Comparison of ENCODE assay signal across 18 cellular contexts in genomic region chr3:43926073-43926472, GRCh38.
DNase-seq lines count a peak whose midpoint lies in the region; ATAC-seq, FAIRE-seq and TF ChIP-seq lines count a peak whose summit lies in the region.
"Had no signal": no experiment of that assay in that cellular context is flagged by ENCODE, and none has a peak within 500 bp of the region (broad histone marks: within the 10 kb centered on the region; RNA-seq: fewer than 3 reads in every experiment).

No MANE protein-coding gene starts in this region.

- intact Hi-C loops in K562 (cut with micrococcal nuclease), result loop anchor here (5.0 kb wide), 1 partner anchor 154 kb away; no protein-coding TSS in a partner anchor

- no peak for TF ChIP-seq RAD21 in K562 (CRISPR knock-in tag; conservative IDR thresholded peaks at IDR 0.05 in 1 of 2, IDR thresholded peaks at IDR 0.05 in 1 of 2)

- BruUV-seq in K562 (replicated peaks; lab: Mats Ljungman, UMichigan), result no TSS peak

- CTCF ChIA-PET in K562 (lab: Yijun Ruan, JAX; ENCODE audit: low intra/inter-chr PET ratio), result interaction anchor here (0.6 kb wide), 1 partner anchor 319 kb away, joined by 3 read pairs; no protein-coding TSS in a partner anchor

- no peaks in the 10 kb centered on the region for H3K9me1 ChIP-seq in K562 (ENCODE audit: control insufficient read depth, insufficient read depth, low read length)

- POLR2A ChIA-PET in K562 (lab: Yijun Ruan, JAX), result interaction anchor here (0.6 kb wide), 1 partner anchor 140 kb away, joined by 3 read pairs; no protein-coding TSS in a partner anchor

- no peaks in the 10 kb centered on the region for H3K36me3 ChIP-seq in Karpas-422 (ENCODE audit: insufficient read depth, low read length)
- H3K36me3 ChIP-seq in K562 (ENCODE audit: control insufficient read depth, insufficient read depth, low read length), result no peaks in the 10 kb centered on the region
- no peaks in the 10 kb centered on the region for H3K36me3 ChIP-seq in iPS DF 6.9 (ENCODE audit: control insufficient read depth, insufficient read depth, low read length)
- H3K36me3 ChIP-seq: BLaER1 had no signal

- no peak overlapping the region for H3K9ac ChIP-seq in Karpas-422 (ENCODE audit: low read length)
- H3K9ac ChIP-seq in K562 (ENCODE audit: insufficient read depth in 1 of 2, low read depth in 2 of 2, low read length in 2 of 2), result no peak overlapping the region
- H3K9ac ChIP-seq: BLaER1 had no signal

- TF ChIP-seq POLR2A in K562 (conservative IDR thresholded peaks at IDR 0.05), result no peak

- WGBS in K562 (ENCODE audit: insufficient coverage, low coverage, missing lambda C conversion rate), result 2% methylated on average over 6 of the region's 6 CpGs
- no CpG with 5 or more reads among the region's 6 CpGs for WGBS in iPS DF 6.9 (ENCODE audit: insufficient coverage, insufficient read length)

- peak; percentile 4 for DNase-seq in EH (ENCODE audit: low read depth)
- DNase-seq in Karpas-422, result peak; percentile 58
- DNase-seq in K562 (ENCODE audit: extremely low read depth in 1 of 4, low spot score in 3 of 4), result peak in 2 of 4 experiments; percentile 9 to 25
- peak; percentile 25 for DNase-seq in iPS DF 6.9 (ENCODE audit: low read depth, low spot score)
- DNase-seq in omental fat pad (ENCODE audit: low spot score), result no peak
- DNase-seq in substantia nigra (lab: John Stamatoyannopoulos, UW), result no peak
- DNase-seq in NCI-H524 treated with DMSO at 0.1 percent for 48 hours (lab: John Stamatoyannopoulos, UW), result no peak
- DNase-seq: 8988T; AML-193; Caco-2; CD8-positive, alpha-beta memory T cell; DND-41 had no signal

- H3K79me2 ChIP-seq in Karpas-422 (ENCODE audit: low read length), result no peaks in the 10 kb centered on the region
- no peaks in the 10 kb centered on the region for H3K79me2 ChIP-seq in K562 (ENCODE audit: control insufficient read depth, insufficient read depth, low read length)

- H3K9me2 ChIP-seq in Karpas-422 (replicated peaks; ENCODE audit: insufficient read depth, low read length), result no peaks in the 10 kb centered on the region

- H3K4me1 ChIP-seq in Karpas-422 (ENCODE audit: low read length) (peaks cover 38% of the 10 kb centered on the region), K562 (replicated peaks in 1 of 2; ENCODE audit: control insufficient read depth in 2 of 2, insufficient read depth in 2 of 2, low read length in 2 of 2) (no peaks in the 10 kb centered on the region), iPS DF 6.9 (ENCODE audit: control insufficient read depth, insufficient read depth, low read length) (peaks cover 3% of the 10 kb centered on the region)
- H3K4me1 ChIP-seq: BLaER1, Caco-2 had no signal

- no peak overlapping the region for H3K4me2 ChIP-seq in Karpas-422 (ENCODE audit: low read depth, low read length, poor library complexity, severe bottlenecking)
- no peak overlapping the region for H3K4me2 ChIP-seq in K562 (ENCODE audit: insufficient read depth, low read length)
- H3K4me2 ChIP-seq: BLaER1 had no signal

- H3K27ac ChIP-seq in Karpas-422 (ENCODE audit: low read length) (no peak overlapping the region), K562 (ENCODE audit: extremely low read depth, low read depth, low read length) (no peak overlapping the region), iPS DF 6.9 (ENCODE audit: low read length) (no peak overlapping the region), substantia nigra (ENCODE audit: low read depth, low read length, poor library complexity, severe bottlenecking) (no peak overlapping the region)
- H3K27ac ChIP-seq: BLaER1 had no signal

- TF ChIP-seq CTCF in K562 (IDR thresholded peaks at IDR 0.05 in 2 of 3, conservative IDR thresholded peaks at IDR 0.05 in 1 of 3; ENCODE audit: insufficient read depth in 2 of 3, low read depth in 1 of 3, low read length in 3 of 3), result peak; percentile 18 to 40 (median 30); a peak in 4 of 6 replicates
- TF ChIP-seq CTCF in omental fat pad (IDR thresholded peaks at IDR 0.05), result no peak

- H3K9me3 ChIP-seq in Karpas-422 (ENCODE audit: low read length) (no peaks in the 10 kb centered on the region), K562 (replicated peaks; ENCODE audit: control insufficient read depth, insufficient read depth, low read depth, low read length) (no peaks in the 10 kb centered on the region), iPS DF 6.9 (ENCODE audit: control insufficient read depth, insufficient read depth, low read length) (no peaks in the 10 kb centered on the region)
- H3K9me3 ChIP-seq: BLaER1, Caco-2 had no signal

- H2AFZ ChIP-seq in Karpas-422 (ENCODE audit: low read length), result 0 out of 2 replicates have a peak overlapping the region, but pooled peaks have one; percentile 10
- H2AFZ ChIP-seq in K562 (ENCODE audit: low read depth, low read length), result no peak overlapping the region

- H4K20me1 ChIP-seq in Karpas-422 (ENCODE audit: insufficient read depth, low read depth, low read length), result no peaks in the 10 kb centered on the region
- no peaks in the 10 kb centered on the region for H4K20me1 ChIP-seq in K562 (replicated peaks; ENCODE audit: control insufficient read depth, insufficient read depth, low read length)
- H4K20me1 ChIP-seq: BLaER1 had no signal

- FAIRE-seq in K562 (lab: Jason Lieb, UNC), result no peak
- FAIRE-seq: GM12891, GM19239, H54, HTR-8/SVneo had no signal

- no peak for TF ChIP-seq EP300 in K562 (IDR thresholded peaks at IDR 0.05; ENCODE audit: low read length)

- in situ Hi-C loops in K562 (cut with MboI), result no loop called here

- ATAC-seq in K562 (peak; percentile 69), omental fat pad (ENCODE audit: low FRiP score) (no peak), HG02981 (IDR thresholded peaks at IDR 0.05; ENCODE audit: unreplicated experiment) (no peak)

- H3K27me3 ChIP-seq in Karpas-422 (ENCODE audit: low read length) (no peaks in the 10 kb centered on the region), K562 (ENCODE audit: control insufficient read depth in 2 of 2, insufficient read depth in 2 of 2, low read length in 2 of 2) (peaks cover 4 to 30% of the 10 kb centered on the region in 2 experiments; a peak in 3 of 5 replicates), iPS DF 6.9 (ENCODE audit: control insufficient read depth, insufficient read depth, low read length) (no peaks in the 10 kb centered on the region)
- H3K27me3 ChIP-seq: BLaER1 had no signal

- H3K4me3 ChIP-seq in Karpas-422 (ENCODE audit: low read length), result no peak overlapping the region
- H3K4me3 ChIP-seq in K562, result no peak overlapping the region
- H3K4me3 ChIP-seq in iPS DF 6.9 (ENCODE audit: low read length), result no peak overlapping the region
- H3K4me3 ChIP-seq: BLaER1 had no signal

TF ChIP-seq in K562, 482 proteins besides CTCF, POLR2A, EP300 and RAD21:
- TF ChIP-seq NR2F6 (CRISPR knock-in tag; IDR thresholded peaks at IDR 0.05), result no peak
- TF ChIP-seq TEAD4 (IDR thresholded peaks at IDR 0.05; ENCODE audit: low read length), result no peak
- TF ChIP-seq TEAD4 (CRISPR knock-in tag; IDR thresholded peaks at IDR 0.05; ENCODE audit: borderline replicate concordance), result no peak
- TF ChIP-seq ETV1 (tag; conservative IDR thresholded peaks at IDR 0.05; ENCODE audit: low read depth), result no peak
- no peak for TF ChIP-seq NCOR1 (IDR thresholded peaks at IDR 0.05)
- no peak for TF ChIP-seq U2AF1 (optimal IDR thresholded peaks at IDR 0.05; ENCODE audit: low read depth, low read length)
- TF ChIP-seq JUND (IDR thresholded peaks at IDR 0.05; ENCODE audit: borderline replicate concordance, low read depth, low read length), result no peak
- TF ChIP-seq JUND (tag; IDR thresholded peaks at IDR 0.05; ENCODE audit: borderline replicate concordance, low read depth, low read length), result no peak
- TF ChIP-seq HEY1 (CRISPR knock-in tag; IDR thresholded peaks at IDR 0.05; ENCODE audit: borderline replicate concordance), result no peak
- no peak for TF ChIP-seq PRPF4 (IDR thresholded peaks at IDR 0.05; ENCODE audit: insufficient read depth, low read depth, low read length, poor library complexity, severe bottlenecking)
- no peak for TF ChIP-seq HDAC8 (tag; IDR thresholded peaks at IDR 0.05)
- TF ChIP-seq EWSR1 (IDR thresholded peaks at IDR 0.05; ENCODE audit: borderline replicate concordance, low read depth, partially characterized antibody), result no peak
- no peak for TF ChIP-seq TRIM28 (IDR thresholded peaks at IDR 0.05)
- TF ChIP-seq, protein P1, sequence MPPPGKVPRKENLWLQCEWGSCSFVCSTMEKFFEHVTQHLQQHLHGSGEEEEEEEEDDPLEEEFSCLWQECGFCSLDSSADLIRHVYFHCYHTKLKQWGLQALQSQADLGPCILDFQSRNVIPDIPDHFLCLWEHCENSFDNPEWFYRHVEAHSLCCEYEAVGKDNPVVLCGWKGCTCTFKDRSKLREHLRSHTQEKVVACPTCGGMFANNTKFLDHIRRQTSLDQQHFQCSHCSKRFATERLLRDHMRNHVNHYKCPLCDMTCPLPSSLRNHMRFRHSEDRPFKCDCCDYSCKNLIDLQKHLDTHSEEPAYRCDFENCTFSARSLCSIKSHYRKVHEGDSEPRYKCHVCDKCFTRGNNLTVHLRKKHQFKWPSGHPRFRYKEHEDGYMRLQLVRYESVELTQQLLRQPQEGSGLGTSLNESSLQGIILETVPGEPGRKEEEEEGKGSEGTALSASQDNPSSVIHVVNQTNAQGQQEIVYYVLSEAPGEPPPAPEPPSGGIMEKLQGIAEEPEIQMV (tag; conservative IDR thresholded peaks at IDR 0.05; ENCODE audit: low read depth), result no peak
- TF ChIP-seq SIRT6 (IDR thresholded peaks at IDR 0.05; ENCODE audit: low read depth, low read length), result no peak
- no peak for TF ChIP-seq TAF1 (IDR thresholded peaks at IDR 0.05; ENCODE audit: control insufficient read depth, extremely low read depth, insufficient read depth, low read length, severe bottlenecking)

Comparison
In these comparisons a context has a peak if more than half of its experiments do, and no peak if none do; other contexts are left out.
1. DNase-seq: peak in EH (single experiment), Karpas-422 (single experiment) and iPS DF 6.9 (single experiment); none in omental fat pad (single experiment), substantia nigra (0 of 49) and NCI-H524 treated with DMSO at 0.1 percent for 48 hours (single experiment).
2. CTCF ChIP-seq: peak in K562 (3 of 3); none in omental fat pad (0 of 3).